Comparison of ENCODE assay signal across 13 cellular contexts in the genomic region with DNA sequence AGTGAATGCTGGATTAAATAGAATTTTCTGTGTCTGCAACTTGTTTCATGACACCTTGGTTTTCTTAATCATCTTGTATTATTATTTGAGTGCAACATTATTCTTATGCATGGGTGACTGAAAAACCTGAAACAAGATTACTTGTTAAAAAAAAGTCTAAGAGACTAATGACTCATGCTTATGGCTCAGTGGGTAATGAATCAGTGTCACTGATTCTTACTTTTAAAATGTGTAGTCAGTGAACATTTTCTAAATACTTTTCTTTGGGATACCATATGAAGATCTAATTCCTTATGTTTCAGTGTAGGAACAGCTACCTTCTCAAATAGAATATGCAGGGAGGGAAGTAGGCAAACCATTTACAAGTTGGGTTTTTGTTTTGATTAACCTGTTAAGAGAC.
DNase-seq lines count a peak whose midpoint lies in the region; FAIRE-seq and TF ChIP-seq lines count a peak whose summit lies in the region.
"Had no signal": no experiment of that assay in that cellular context is flagged by ENCODE, and none has a peak within 500 bp of the region (broad histone marks: within the 10 kb centered on the region; RNA-seq: fewer than 3 reads in every experiment).

No MANE protein-coding gene starts in this region.

- peak; percentile 47 for DNase-seq in AG09309 (ENCODE audit: low read depth)
- peak; percentile 20 for DNase-seq in HTR-8/SVneo (ENCODE audit: insufficient read length, low spot score)
- DNase-seq in bronchial epithelial cell (ENCODE audit: low read depth): peak; percentile 87
- DNase-seq in kidney glomerular epithelial cell (lab: John Stamatoyannopoulos, UW): peak; percentile 93
- no peak for DNase-seq in DMS53 (lab: John Stamatoyannopoulos, UW)
- no peak for DNase-seq in activated T-cell treated with anti-CD3 and anti-CD28 coated beads for 4 hours
- DNase-seq in NCI-H510A treated with DMSO at 0.1 percent for 48 hours (lab: John Stamatoyannopoulos, UW): no peak
- no peak for DNase-seq in activated gamma-delta T cell treated with Interleukin-2 at 50 U/mL for 16 hours
- DNase-seq: activated T-cell treated with anti-CD3 and anti-CD28 coated beads, Interleukin-2, amount 50 U/mL, for 72 hours; left ventricle myocardium inferior; NCI-H1105 had no signal

- H3K4me3 ChIP-seq in AG09309 (ENCODE audit: control insufficient read depth, low read depth, low read length) (no peak overlapping the region), bronchial epithelial cell (ENCODE audit: low read depth, low read length) (no peak overlapping the region)
- H3K4me3 ChIP-seq: left ventricle myocardium inferior, SK-N-MC, vagina had no signal

- H3K27me3 ChIP-seq in bronchial epithelial cell (ENCODE audit: control insufficient read depth, insufficient read depth, low read length): no peaks in the 10 kb centered on the region
- H3K27me3 ChIP-seq: vagina had no signal

- TF ChIP-seq CTCF in AG09309 (IDR thresholded peaks at IDR 0.05; ENCODE audit: control insufficient read depth, insufficient read depth, low read depth, low read length, missing control alignments): no peak
- TF ChIP-seq CTCF in bronchial epithelial cell (IDR thresholded peaks at IDR 0.05; ENCODE audit: insufficient read depth, low read length, severe bottlenecking): no peak

- H3K36me3 ChIP-seq in bronchial epithelial cell (ENCODE audit: control insufficient read depth, insufficient read depth, low read length): no peaks in the 10 kb centered on the region
- H3K36me3 ChIP-seq: vagina had no signal

- FAIRE-seq in HTR-8/SVneo (lab: Jason Lieb, UNC) (no peak), bronchial epithelial cell (lab: Jason Lieb, UNC) (no peak)

Comparison
In these comparisons a context has a peak if more than half of its experiments do, and no peak if none do; other contexts are left out.
1. DNase-seq: peak in AG09309 (single experiment), HTR-8/SVneo (single experiment), bronchial epithelial cell (single experiment) and kidney glomerular epithelial cell (single experiment); none in DMS53 (single experiment), activated T-cell treated with anti-CD3 and anti-CD28 coated beads for 4 hours (single experiment), NCI-H510A treated with DMSO at 0.1 percent for 48 hours (single experiment) and activated gamma-delta T cell treated with Interleukin-2 at 50 U/mL for 16 hours (single experiment).